ENCODE assay signal across 25 cellular contexts in the genomic region with DNA sequence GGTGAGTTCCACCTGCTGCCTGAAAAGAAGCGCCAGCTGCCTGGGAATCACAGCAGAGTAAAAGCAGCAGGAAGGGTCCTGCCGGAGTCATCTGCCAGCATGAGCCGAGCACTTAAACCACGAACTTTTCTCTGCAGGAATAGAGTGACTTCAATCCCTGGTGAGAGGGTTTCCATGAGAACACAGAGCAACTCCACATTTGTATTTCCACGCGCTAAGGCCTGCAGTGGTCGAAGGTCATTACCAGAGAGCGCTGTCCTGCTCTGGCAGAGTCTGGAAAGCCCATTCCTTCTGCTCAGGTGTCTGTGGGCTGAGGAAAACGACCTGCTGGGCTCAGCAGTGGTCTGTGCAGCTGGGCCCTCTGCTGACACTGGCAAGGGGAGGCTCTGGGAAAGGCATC.
"Had no signal": no experiment of that assay in that cellular context is flagged by ENCODE, and none has a peak within 500 bp of the region (broad histone marks: within the 10 kb centered on the region; RNA-seq: fewer than 3 reads in every experiment).

No MANE protein-coding gene starts in this region.

- H3K9me3 Mint-ChIP-seq: activated CD4-positive, alpha-beta T cell treated with anti-CD3 and anti-CD28 coated beads, Interleukin-2, amount 10 ng/mL, durations not matched to agents 24 days and 14 days; activated CD8-positive, alpha-beta T cell treated with anti-CD3 and anti-CD28 coated beads for 36 hours; activated naive CD8-positive, alpha-beta T cell treated with anti-CD3 and anti-CD28 coated beads, Interleukin-2, amount 50 U/mL, for 24 hours; activated T-cell treated with anti-CD3 and anti-CD28 coated beads, Interleukin-2, amount 50 U/mL, for 24 hours; activated T-helper 2 cell treated with anti-CD3 and anti-CD28 coated beads, Interferon-gamma antibody, Interleukin-2, Interleukin-4, amounts not matched to agents 10 μg/mL and 5 μg/mL and 100 μg/mL, durations not matched to agents 14 hours and 24 hours and 36 hours; brain had no signal

- DNase-seq: activated CD4-positive, alpha-beta T cell treated with anti-CD3 and anti-CD28 coated beads, Interleukin-2, amount 10 ng/mL, durations not matched to agents 24 days and 14 days; activated CD4-positive, alpha-beta T cell treated with anti-CD3 and anti-CD28 coated beads, Interleukin-2, amount 50 U/mL, for 4 hours; activated CD8-positive, alpha-beta T cell treated with anti-CD3 and anti-CD28 coated beads for 36 hours; activated gamma-delta T cell; activated naive CD4-positive, alpha-beta T cell treated with Interleukin-2 at 50 U/mL for 16 hours; activated naive CD8-positive, alpha-beta T cell treated with anti-CD3 and anti-CD28 coated beads, Interleukin-2, amount 50 U/mL, for 24 hours; activated T-cell treated with anti-CD3 and anti-CD28 coated beads, Interleukin-2, amount 50 U/mL, for 24 hours; anterior cingulate cortex; central memory CD4-positive, alpha-beta T cell; NCI-H1092 treated with DMSO at 0.1 percent for 48 hours; NCI-H1417; NCI-H146; NCI-H187 treated with DMSO at 0.1 percent for 48 hours; NCI-H2081; NCI-H345; NCI-H524 treated with DMSO at 0.1 percent for 48 hours; SHP77; SJCRH30; T1000 had no signal

- H3K9me3 ChIP-seq: SJCRH30 had no signal

- ATAC-seq: activated CD8-positive, alpha-beta T cell treated with anti-CD3 and anti-CD28 coated beads for 36 hours; activated naive CD8-positive, alpha-beta T cell treated with anti-CD3 and anti-CD28 coated beads, Interleukin-2, amount 50 U/mL, for 24 hours; Panc1 had no signal

- H3K4me2 ChIP-seq: KMS-11 had no signal

- H3K9ac ChIP-seq: KMS-11 had no signal

- H3K4me3 ChIP-seq: SJCRH30, SK-N-MC had no signal

- H3K27ac Mint-ChIP-seq: activated CD4-positive, alpha-beta T cell treated with anti-CD3 and anti-CD28 coated beads, Interleukin-2, amount 10 ng/mL, durations not matched to agents 24 days and 14 days; activated CD8-positive, alpha-beta T cell treated with anti-CD3 and anti-CD28 coated beads for 36 hours; activated naive CD8-positive, alpha-beta T cell; activated T-cell treated with anti-CD3 and anti-CD28 coated beads, Interleukin-2, amount 50 U/mL, for 24 hours; activated T-helper 2 cell treated with anti-CD3 and anti-CD28 coated beads, Interferon-gamma antibody, Interleukin-2, Interleukin-4, amounts not matched to agents 10 μg/mL and 5 μg/mL and 100 μg/mL, durations not matched to agents 14 hours and 24 hours and 36 hours had no signal

- H3K27me3 Mint-ChIP-seq: activated CD4-positive, alpha-beta T cell treated with anti-CD3 and anti-CD28 coated beads, Interleukin-2, amount 10 ng/mL, durations not matched to agents 24 days and 14 days; activated CD8-positive, alpha-beta T cell treated with anti-CD3 and anti-CD28 coated beads for 36 hours; activated naive CD8-positive, alpha-beta T cell; activated naive CD8-positive, alpha-beta T cell treated with anti-CD3 and anti-CD28 coated beads, Interleukin-2, amount 50 U/mL, for 24 hours; activated T-cell treated with anti-CD3 and anti-CD28 coated beads, Interleukin-2, amount 50 U/mL, for 24 hours; brain had no signal

- H3K27ac ChIP-seq: KMS-11, SJCRH30, SK-N-MC had no signal

- H3K4me1 ChIP-seq: SJCRH30 had no signal

- H3K27me3 ChIP-seq: SJCRH30 had no signal

- H3K4me3 Mint-ChIP-seq: activated CD4-positive, alpha-beta T cell treated with anti-CD3 and anti-CD28 coated beads, Interleukin-2, amount 10 ng/mL, durations not matched to agents 24 days and 14 days; activated CD8-positive, alpha-beta T cell treated with anti-CD3 and anti-CD28 coated beads for 36 hours; activated naive CD8-positive, alpha-beta T cell; activated naive CD8-positive, alpha-beta T cell treated with anti-CD3 and anti-CD28 coated beads, Interleukin-2, amount 50 U/mL, for 24 hours; activated T-cell treated with anti-CD3 and anti-CD28 coated beads, Interleukin-2, amount 50 U/mL, for 24 hours; brain had no signal
